25 cellular contexts compared by ENCODE assay signal in genomic region chr17:73390221-73390620, GRCh38.
"Had no signal": no experiment of that assay in that cellular context is flagged by ENCODE, and none has a peak within 500 bp of the region (broad histone marks: within the 10 kb centered on the region; RNA-seq: fewer than 3 reads in every experiment).

No MANE protein-coding gene starts in this region.

- H3K27ac Mint-ChIP-seq: activated CD4-positive, alpha-beta memory T cell treated with anti-CD3 and anti-CD28 coated beads, Interleukin-2, amount 10 ng/mL, durations not matched to agents 7 days and 5 days; activated CD4-positive, alpha-beta T cell treated with anti-CD3 and anti-CD28 coated beads, Interleukin-2, amount 10 ng/mL, durations not matched to agents 7 days and 5 days; activated naive CD8-positive, alpha-beta T cell; activated T-cell treated with anti-CD3 and anti-CD28 coated beads, Interleukin-2, amount 50 U/mL, for 24 hours; activated T-cell treated with anti-CD3 and anti-CD28 coated beads, Interleukin-2, amount 50 U/mL, for 72 hours; T-helper 17 cell had no signal

- H3K27ac ChIP-seq: colonic mucosa, esophagus muscularis mucosa, foreskin keratinocyte, gastrocnemius medialis had no signal

- H3K4me1 ChIP-seq: colonic mucosa, esophagus muscularis mucosa, foreskin keratinocyte, gastrocnemius medialis had no signal

- H3K9me3 ChIP-seq: colonic mucosa, esophagus muscularis mucosa, gastrocnemius medialis had no signal

- H3K4me1 Mint-ChIP-seq: activated CD4-positive, alpha-beta memory T cell treated with anti-CD3 and anti-CD28 coated beads, Interleukin-2, amount 10 ng/mL, durations not matched to agents 7 days and 5 days; activated CD4-positive, alpha-beta T cell treated with anti-CD3 and anti-CD28 coated beads, Interleukin-2, amount 10 ng/mL, durations not matched to agents 7 days and 5 days; T-helper 17 cell had no signal

- H3K27me3 Mint-ChIP-seq: activated CD4-positive, alpha-beta memory T cell treated with anti-CD3 and anti-CD28 coated beads, Interleukin-2, amount 10 ng/mL, durations not matched to agents 7 days and 5 days; activated CD4-positive, alpha-beta T cell treated with anti-CD3 and anti-CD28 coated beads, Interleukin-2, amount 10 ng/mL, durations not matched to agents 7 days and 5 days; activated naive CD8-positive, alpha-beta T cell; activated T-cell treated with anti-CD3 and anti-CD28 coated beads, Interleukin-2, amount 50 U/mL, for 24 hours had no signal

- DNase-seq: activated CD4-positive, alpha-beta memory T cell treated with anti-CD3 and anti-CD28 coated beads, Interleukin-2, amount 10 ng/mL, durations not matched to agents 7 days and 5 days; activated CD4-positive, alpha-beta T cell treated with anti-CD3 and anti-CD28 coated beads for 4 hours; activated CD4-positive, alpha-beta T cell treated with anti-CD3 and anti-CD28 coated beads, Interleukin-2, amount 10 ng/mL, durations not matched to agents 7 days and 5 days; activated CD4-positive, alpha-beta T cell treated with anti-CD3 and anti-CD28 coated beads, Interleukin-2, amount 50 U/mL, for 4 hours; activated CD4-positive, CD25-positive, alpha-beta regulatory T cell; activated CD4-positive, CD25-positive, alpha-beta regulatory T cell treated with anti-CD3 and anti-CD28 coated beads, Interleukin-2, amount 50 U/mL, for 72 hours; activated CD8-positive, alpha-beta memory T cell treated with anti-CD3 and anti-CD28 coated beads, Interleukin-2, amount 50 U/mL, for 48 hours; activated gamma-delta T cell treated with Interleukin-2 at 50 U/mL for 16 hours; activated naive CD4-positive, alpha-beta T cell treated with anti-CD3 and anti-CD28 coated beads, Interleukin-2, amount 50 U/mL, for 16 hours; activated naive CD4-positive, alpha-beta T cell treated with Interleukin-2 at 50 U/mL for 16 hours; activated T-cell treated with anti-CD3 and anti-CD28 coated beads for 4 hours; activated T-cell treated with anti-CD3 and anti-CD28 coated beads, Interleukin-2, amount 50 U/mL, for 24 hours; activated T-cell treated with anti-CD3 and anti-CD28 coated beads, Interleukin-2, amount 50 U/mL, for 72 hours; amniotic stem cell; anterior cingulate cortex; colonic mucosa; effector memory CD4-positive, alpha-beta T cell; erythroblast; foreskin keratinocyte; gastrocnemius medialis; glutamatergic neuron; T-helper 1 cell; T-helper 17 cell had no signal

- H3K36me3 ChIP-seq: colonic mucosa, esophagus muscularis mucosa, gastrocnemius medialis had no signal

- ATAC-seq: activated T-cell treated with anti-CD3 and anti-CD28 coated beads, Interleukin-2, amount 50 U/mL, for 72 hours; foreskin keratinocyte; gastrocnemius medialis; T-helper 17 cell had no signal

- H3K4me3 Mint-ChIP-seq: activated CD4-positive, alpha-beta memory T cell treated with anti-CD3 and anti-CD28 coated beads, Interleukin-2, amount 10 ng/mL, durations not matched to agents 7 days and 5 days; activated CD4-positive, alpha-beta T cell treated with anti-CD3 and anti-CD28 coated beads, Interleukin-2, amount 10 ng/mL, durations not matched to agents 7 days and 5 days; activated naive CD8-positive, alpha-beta T cell; activated T-cell treated with anti-CD3 and anti-CD28 coated beads, Interleukin-2, amount 50 U/mL, for 24 hours; activated T-cell treated with anti-CD3 and anti-CD28 coated beads, Interleukin-2, amount 50 U/mL, for 72 hours; T-helper 17 cell had no signal

- H3K9me3 Mint-ChIP-seq: activated CD4-positive, alpha-beta memory T cell treated with anti-CD3 and anti-CD28 coated beads, Interleukin-2, amount 10 ng/mL, durations not matched to agents 7 days and 5 days; activated CD4-positive, alpha-beta T cell treated with anti-CD3 and anti-CD28 coated beads, Interleukin-2, amount 10 ng/mL, durations not matched to agents 7 days and 5 days; activated T-cell treated with anti-CD3 and anti-CD28 coated beads, Interleukin-2, amount 50 U/mL, for 24 hours; activated T-cell treated with anti-CD3 and anti-CD28 coated beads, Interleukin-2, amount 50 U/mL, for 72 hours had no signal

- H3K27me3 ChIP-seq: colonic mucosa, foreskin keratinocyte, gastrocnemius medialis had no signal

- H3K4me3 ChIP-seq: colonic mucosa, esophagus muscularis mucosa, gastrocnemius medialis had no signal

- H3K36me3 Mint-ChIP-seq: activated naive CD8-positive, alpha-beta T cell had no signal
